In genomic region chr5:139669681-139670368, GRCh38 we compare ENCODE assay signal across 9 cellular contexts. TPM values are rescaled to one million over a fixed set of nuclear protein-coding genes. Genes with fewer than 3 reads are reported as not detected.
A peak's percentile ranks its signal among the peaks of the same experiment; 100 is the strongest.
DNase-seq lines count a peak whose midpoint lies in the region; ATAC-seq, FAIRE-seq and TF ChIP-seq lines count a peak whose summit lies in the region.
"Had no signal": no experiment of that assay in that cellular context is flagged by ENCODE, and none has a peak within 500 bp of the region (broad histone marks: within the 10 kb centered on the region; RNA-seq: fewer than 3 reads in every experiment).

No MANE protein-coding gene starts in this region.

- TF ChIP-seq CTCF in lower lobe of right lung (IDR thresholded peaks at IDR 0.05) (no peak), transverse colon (IDR thresholded peaks at IDR 0.05) (no peak)

- H3K4me2 ChIP-seq in BLaER1, result peak overlapping the region; percentile 93

- WGBS in transverse colon (ENCODE audit: low coverage in 1 of 2), 2 donors, result 64% methylated on average over 23 of the region's 23 CpGs; no CpG with 5 or more reads in 1 of the 2 donors

- H3K27me3 ChIP-seq in BLaER1 (no peaks in the 10 kb centered on the region), lower lobe of right lung (ENCODE audit: low read depth) (no peaks in the 10 kb centered on the region), transverse colon (no peaks in the 10 kb centered on the region)

- peaks cover 100% of the 10 kb centered on the region for H3K4me1 ChIP-seq in BLaER1
- H3K4me1 ChIP-seq in lower lobe of right lung, result peaks cover 82% of the 10 kb centered on the region
- peaks cover 13 to 50% (median 31%) of the 10 kb centered on the region in 4 donors for H3K4me1 ChIP-seq in transverse colon

- no peak for TF ChIP-seq POLR2A in transverse colon (IDR thresholded peaks at IDR 0.05)

- intact Hi-C loops in activated T-helper 2 cell treated with anti-CD3 and anti-CD28 coated beads, Interferon-gamma antibody, Interleukin-2, Interleukin-4, amounts not matched to agents 10 μg/mL and 5 μg/mL and 100 μg/mL, durations not matched to agents 14 hours and 24 hours and 36 hours (cut with micrococcal nuclease), result loop anchor here (2.0 kb wide), 1 partner anchor 17 kb away; no protein-coding TSS in a partner anchor
- intact Hi-C loops in lower lobe of right lung (cut with DNase I) (no loop called here), transverse colon (cut with DNase I; ENCODE audit: low total_unique reads) (no loop called here)

- H3K27me3 Mint-ChIP-seq in activated T-helper 2 cell treated with anti-CD3 and anti-CD28 coated beads, Interferon-gamma antibody, Interleukin-2, Interleukin-4, amounts not matched to agents 10 μg/mL and 5 μg/mL and 100 μg/mL, durations not matched to agents 14 hours and 24 hours and 36 hours (ENCODE audit: low read depth), result peaks cover 5% of the 10 kb centered on the region

- no peak for TF ChIP-seq EP300 in transverse colon (IDR thresholded peaks at IDR 0.05; ENCODE audit: low read depth)

- no peak for FAIRE-seq in GM19239 (lab: Jason Lieb, UNC)
- FAIRE-seq: bronchial epithelial cell had no signal

- no peaks in the 10 kb centered on the region for H3K9me3 Mint-ChIP-seq in activated T-helper 2 cell treated with anti-CD3 and anti-CD28 coated beads, Interferon-gamma antibody, Interleukin-2, Interleukin-4, amounts not matched to agents 10 μg/mL and 5 μg/mL and 100 μg/mL, durations not matched to agents 14 hours and 24 hours and 36 hours

- peak overlapping the region; percentile 71 for H3K4me3 ChIP-seq in BLaER1
- peak overlapping the region; percentile 50 for H3K4me3 ChIP-seq in lower lobe of right lung
- peak overlapping the region in 1 of 4 donors; percentile 9 for H3K4me3 ChIP-seq in transverse colon

- H3K9ac ChIP-seq in BLaER1, result peak overlapping the region; percentile 94

- peak overlapping the region; percentile 17 for H3K4me3 Mint-ChIP-seq in activated T-helper 2 cell treated with anti-CD3 and anti-CD28 coated beads, Interferon-gamma antibody, Interleukin-2, Interleukin-4, amounts not matched to agents 10 μg/mL and 5 μg/mL and 100 μg/mL, durations not matched to agents 14 hours and 24 hours and 36 hours (ENCODE audit: low read depth)

- H3K36me3 Mint-ChIP-seq in activated T-helper 2 cell treated with anti-CD3 and anti-CD28 coated beads, Interferon-gamma antibody, Interleukin-2, Interleukin-4, amounts not matched to agents 10 μg/mL and 5 μg/mL and 100 μg/mL, durations not matched to agents 14 hours and 24 hours and 36 hours (ENCODE audit: low read depth), result no peaks in the 10 kb centered on the region

- H3K27ac ChIP-seq in BLaER1, result peak overlapping the region; percentile 99
- H3K27ac ChIP-seq in lower lobe of right lung, result peak overlapping the region; percentile 86
- H3K27ac ChIP-seq in transverse colon, result peak overlapping the region; percentile 78 to 90 (median 85)

- in situ Hi-C loops in transverse colon (cut with MboI; ENCODE audit: low pct_ligation_motif_present in 1 of 4, low pct_unique_long_range_greater_than_20kb in 1 of 4, low sequenced_read_pairs in 3 of 4), result no loop called here

- peaks cover 21% of the 10 kb centered on the region for H3K4me1 Mint-ChIP-seq in activated T-helper 2 cell treated with anti-CD3 and anti-CD28 coated beads, Interferon-gamma antibody, Interleukin-2, Interleukin-4, amounts not matched to agents 10 μg/mL and 5 μg/mL and 100 μg/mL, durations not matched to agents 14 hours and 24 hours and 36 hours (ENCODE audit: low read depth)

- ATAC-seq in HG03460 (IDR thresholded peaks at IDR 0.05; ENCODE audit: unreplicated experiment), result peak; percentile 23
- ATAC-seq in lower lobe of right lung, result peak in 1 of 2 donors; percentile 5

- H3K9me3 ChIP-seq in BLaER1, result no peaks in the 10 kb centered on the region
- H3K9me3 ChIP-seq in lower lobe of right lung, result no peaks in the 10 kb centered on the region
- H3K9me3 ChIP-seq in transverse colon, result no peaks in the 10 kb centered on the region

- no peaks in the 10 kb centered on the region for H3K36me3 ChIP-seq in BLaER1
- H3K36me3 ChIP-seq in lower lobe of right lung, result no peaks in the 10 kb centered on the region
- no peaks in the 10 kb centered on the region for H3K36me3 ChIP-seq in transverse colon

- H3K27ac Mint-ChIP-seq in activated T-helper 2 cell treated with anti-CD3 and anti-CD28 coated beads, Interferon-gamma antibody, Interleukin-2, Interleukin-4, amounts not matched to agents 10 μg/mL and 5 μg/mL and 100 μg/mL, durations not matched to agents 14 hours and 24 hours and 36 hours, result no peak overlapping the region

- DNase-seq in GM19239 (ENCODE audit: insufficient read length, low spot score) (peak; percentile 70), lower lobe of right lung (no peak), transverse colon (peak; percentile 63), D341Med (ENCODE audit: low spot score) (no peak), hippocampal formation (lab: John Stamatoyannopoulos, UW) (no peak)
- DNase-seq in activated T-helper 2 cell treated with anti-CD3 and anti-CD28 coated beads, Interferon-gamma antibody, Interleukin-2, Interleukin-4, amounts not matched to agents 10 μg/mL and 5 μg/mL and 100 μg/mL, durations not matched to agents 14 hours and 24 hours and 36 hours (ENCODE audit: low spot score), result no peak

- peaks cover 64% of the 10 kb centered on the region for H4K20me1 ChIP-seq in BLaER1

RNA-seq across cellular contexts. Expression of gene CXXC5, which starts 21.7 kb away (rescaled TPM):
- total RNA-seq in activated T-helper 2 cell treated with anti-CD3 and anti-CD28 coated beads, Interferon-gamma antibody, Interleukin-2, Interleukin-4, amounts not matched to agents 10 μg/mL and 5 μg/mL and 100 μg/mL, durations not matched to agents 14 hours and 24 hours and 36 hours, result 1.3 and 2.9 TPM in 2 replicates
- total RNA-seq in lower lobe of right lung (27.3 TPM), transverse colon (10 to 100 TPM; 26.5 to 50.7 (median 36.2) TPM)

Comparison
In these comparisons a context has a peak if more than half of its experiments do, and no peak if none do; other contexts are left out.
1. DNase-seq: peak in GM19239 (single experiment) and transverse colon (single experiment); none in activated T-helper 2 cell treated with anti-CD3 and anti-CD28 coated beads, Interferon-gamma antibody, Interleukin-2, Interleukin-4, amounts not matched to agents 10 μg/mL and 5 μg/mL and 100 μg/mL, durations not matched to agents 14 hours and 24 hours and 36 hours (single experiment), lower lobe of right lung (single experiment), D341Med (single experiment) and hippocampal formation (0 of 2).
2. Peak in every context shown above with its lines, with median percentiles within 50 percentile points of each other: H3K27ac ChIP-seq.